In the genomic region with DNA sequence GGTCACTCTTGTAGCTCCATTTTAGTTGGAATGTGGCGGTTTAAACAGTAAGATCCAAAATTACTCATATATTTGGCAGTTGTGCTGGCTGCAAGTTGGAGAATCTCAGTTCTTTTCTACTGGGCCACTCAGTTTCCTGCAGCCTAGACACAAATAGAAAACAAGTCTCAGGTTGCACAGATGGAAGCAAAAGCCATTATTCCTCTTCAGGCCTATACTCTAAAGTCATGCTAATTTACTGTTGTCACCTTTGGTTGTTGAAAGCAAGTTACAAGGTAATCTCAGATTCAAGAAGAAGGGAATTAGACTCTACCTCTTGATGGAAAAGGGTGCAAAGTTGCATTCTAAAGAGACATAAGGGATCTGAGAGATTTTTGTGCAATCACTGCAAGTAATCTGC, we compare ENCODE assay signal across 27 cellular contexts.
"Had no signal": no experiment of that assay in that cellular context is flagged by ENCODE, and none has a peak within 500 bp of the region (broad histone marks: within the 10 kb centered on the region; RNA-seq: fewer than 3 reads in every experiment).

No MANE protein-coding gene starts in this region.

- DNase-seq: dorsolateral prefrontal cortex; effector CD4-positive, alpha-beta T cell; hypothalamus; islet precursor cell; kidney glomerular epithelial cell; left lung; mesenchymal stem cell; mucosa of descending colon; naive B cell; right lobe of liver; stimulated activated CD4-positive, alpha-beta T cell treated with anti-CD3 and anti-CD28 coated beads, Interleukin-12 subunit alpha, Interleukin-12 subunit beta, amount 100 ng/mL, for 4 hours; stimulated activated CD4-positive, alpha-beta T cell treated with anti-CD3 and anti-CD28 coated beads, Interleukin-1b, Interleukin-23, amount 100 ng/mL, for 48 hours; stimulated activated CD4-positive, alpha-beta T cell treated with anti-CD3 and anti-CD28 coated beads, Interleukin-4, amount 100 ng/mL, for 1 hour; stimulated activated CD8-positive, alpha-beta memory T cell treated with anti-CD3 and anti-CD28 coated beads, Interleukin-4, amount 100 ng/mL, for 48 hours; stimulated activated naive CD4-positive, alpha-beta T cell; stimulated activated naive CD8-positive, alpha-beta T cell treated with anti-CD3 and anti-CD28 coated beads, Interleukin-15, amount 100 ng/mL, for 72 hours; transverse colon; upper lobe of right lung; uterus had no signal

- H3K79me2 ChIP-seq: parathyroid adenoma had no signal

- H3K4me2 ChIP-seq: smooth muscle cell had no signal

- H3K4me1 ChIP-seq: left lung, parathyroid adenoma, right lobe of liver, suprapubic skin, transverse colon, upper lobe of right lung, uterus had no signal

- H3K27me3 Mint-ChIP-seq: naive B cell; natural killer cell treated with Interleukin-12 subunit alpha and Interleukin-12 subunit beta and Interleukin-15 and Interleukin-18, amount 100 ng/mL, for 72 hours; progenitor cell of endocrine pancreas; stimulated activated naive CD8-positive, alpha-beta T cell treated with anti-CD3 and anti-CD28 coated beads, Interleukin-15, amount 100 ng/mL, for 72 hours had no signal

- H3K27ac ChIP-seq: dorsolateral prefrontal cortex, left lung, parathyroid adenoma, right lobe of liver, suprapubic skin, transverse colon, upper lobe of right lung, uterus had no signal

- H3K9me3 ChIP-seq: right lobe of liver, suprapubic skin, transverse colon, upper lobe of right lung, uterus had no signal

- H3K36me3 Mint-ChIP-seq: mesothelial cell of epicardium; naive B cell; natural killer cell treated with Interleukin-12 subunit alpha and Interleukin-12 subunit beta and Interleukin-15 and Interleukin-18, amount 100 ng/mL, for 72 hours had no signal

- H2AFZ ChIP-seq: parathyroid adenoma had no signal

- FAIRE-seq: colon had no signal

- H3K9ac ChIP-seq: parathyroid adenoma had no signal

- H3K27ac Mint-ChIP-seq: mesothelial cell of epicardium; naive B cell; natural killer cell treated with Interleukin-12 subunit alpha and Interleukin-12 subunit beta and Interleukin-15 and Interleukin-18, amount 100 ng/mL, for 72 hours; progenitor cell of endocrine pancreas; stimulated activated naive CD8-positive, alpha-beta T cell treated with anti-CD3 and anti-CD28 coated beads, Interleukin-15, amount 100 ng/mL, for 72 hours had no signal

- H3K27me3 ChIP-seq: dorsolateral prefrontal cortex, left lung, right lobe of liver, suprapubic skin, transverse colon, upper lobe of right lung, uterus had no signal

- H3K4me3 Mint-ChIP-seq: mesothelial cell of epicardium; naive B cell; natural killer cell treated with Interleukin-12 subunit alpha and Interleukin-12 subunit beta and Interleukin-15 and Interleukin-18, amount 100 ng/mL, for 72 hours; neural crest cell; stimulated activated naive CD8-positive, alpha-beta T cell treated with anti-CD3 and anti-CD28 coated beads, Interleukin-15, amount 100 ng/mL, for 72 hours had no signal

- H3K4me1 Mint-ChIP-seq: mesothelial cell of epicardium; naive B cell; neural crest cell; stimulated activated naive CD8-positive, alpha-beta T cell treated with anti-CD3 and anti-CD28 coated beads, Interleukin-15, amount 100 ng/mL, for 72 hours had no signal

- H3K9me3 Mint-ChIP-seq: mesothelial cell of epicardium; neural crest cell; stimulated activated naive CD8-positive, alpha-beta T cell treated with anti-CD3 and anti-CD28 coated beads, Interleukin-15, amount 100 ng/mL, for 72 hours had no signal

- ATAC-seq: left lung; mucosa of descending colon; natural killer cell treated with Interleukin-12 subunit alpha and Interleukin-12 subunit beta and Interleukin-15 and Interleukin-18, amount 100 ng/mL, for 72 hours; right lobe of liver; stimulated activated naive CD8-positive, alpha-beta T cell treated with anti-CD3 and anti-CD28 coated beads, Interleukin-15, amount 100 ng/mL, for 72 hours; upper lobe of right lung had no signal

- H3K4me3 ChIP-seq: dorsolateral prefrontal cortex, left lung, mucosa of descending colon, right lobe of liver, smooth muscle cell, suprapubic skin, transverse colon, upper lobe of right lung, uterus had no signal

- H3K36me3 ChIP-seq: left lung, right lobe of liver, suprapubic skin, transverse colon, upper lobe of right lung, uterus had no signal
